In the genomic region with DNA sequence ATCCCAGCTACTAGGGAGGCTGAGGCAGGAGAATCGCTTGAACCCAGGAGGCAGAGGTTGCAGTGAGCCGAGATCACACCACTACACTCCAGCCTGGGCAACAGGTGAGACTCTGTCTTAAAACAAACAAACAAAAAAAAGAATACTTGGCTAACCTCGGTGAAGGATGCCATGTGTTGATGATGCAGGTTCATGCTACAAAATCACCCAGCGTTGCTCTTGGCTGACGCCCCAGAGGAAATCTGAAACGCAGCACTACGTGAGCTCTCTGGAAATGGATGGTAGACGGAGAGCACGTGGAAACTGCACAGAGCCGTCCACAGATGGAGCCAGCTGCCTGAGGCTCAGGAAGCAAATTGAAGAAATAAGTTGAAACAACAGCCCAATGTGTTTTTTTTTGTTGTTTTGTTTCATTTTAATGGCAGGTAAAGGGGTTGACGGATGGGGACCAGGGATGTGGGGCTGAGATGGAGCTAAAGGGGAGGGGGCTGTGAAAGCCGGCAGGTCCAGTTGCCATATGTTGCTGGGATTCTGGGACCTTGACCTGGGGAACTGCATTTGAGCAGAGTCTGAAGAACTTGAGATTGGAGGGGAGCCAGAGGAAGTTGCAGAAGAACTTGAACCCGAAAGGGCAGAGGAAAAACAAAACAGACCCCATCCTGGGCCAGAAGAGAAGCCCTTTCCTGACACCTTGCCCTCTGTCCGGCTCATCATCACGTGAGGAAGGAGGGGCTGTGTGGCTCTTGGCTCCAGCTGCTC, we compare ENCODE assay signal across 8 cellular contexts. TPM values are rescaled to one million over a fixed set of nuclear protein-coding genes. Genes with fewer than 3 reads are reported as not detected.
DNase-seq lines count a peak whose midpoint lies in the region; ATAC-seq and TF ChIP-seq lines count a peak whose summit lies in the region.

No MANE protein-coding gene starts in this region.

- peak overlapping the region in 2 of 4 donors; percentile 28 to 48 for H3K27ac ChIP-seq in body of pancreas

- ATAC-seq in GM21447 (IDR thresholded peaks at IDR 0.05; ENCODE audit: unreplicated experiment) (peak; percentile 73), body of pancreas (peak; percentile 87), HG02970 (IDR thresholded peaks at IDR 0.05; ENCODE audit: low FRiP score, unreplicated experiment) (no peak)

- no peak for TF ChIP-seq POLR2A in body of pancreas (IDR thresholded peaks at IDR 0.05)

- H3K4me1 ChIP-seq in body of pancreas = peaks cover 10% of the 10 kb centered on the region

- H3K4me3 ChIP-seq in body of pancreas = no peak overlapping the region

- no peaks in the 10 kb centered on the region for H3K36me3 ChIP-seq in body of pancreas (replicated peaks in 1 of 2; ENCODE audit: insufficient read depth in 1 of 2, low read depth in 2 of 2)

- H3K9me3 ChIP-seq in body of pancreas = no peaks in the 10 kb centered on the region

- no peaks in the 10 kb centered on the region for H3K27me3 ChIP-seq in body of pancreas

- TF ChIP-seq CTCF in body of pancreas (IDR thresholded peaks at IDR 0.05) = peak in 5 of 7 experiments; percentile 11 to 34 (median 30)

- DNase-seq in Daoy (ENCODE audit: low read depth) = peak; percentile 46
- DNase-seq in NCI-H2171 treated with DMSO at 0.1 percent for 48 hours (lab: John Stamatoyannopoulos, UW) = peak; percentile 99
- DNase-seq in body of pancreas = peak; percentile 55 to 74 (median 62)
- peak; percentile 79 to 86 for DNase-seq in lung microvascular endothelial cell (ENCODE audit: low read depth in 2 of 2)
- no peak for DNase-seq in GDM1 (lab: John Stamatoyannopoulos, UW)
- DNase-seq in hippocampal formation (lab: John Stamatoyannopoulos, UW) = no peak

- 18 to 22% methylated on average over 15 of the region's 15 CpGs for WGBS in body of pancreas, 2 donors

- intact Hi-C loops in body of pancreas (cut with DNase I) = no loop called here

RNA-seq across cellular contexts. Expression of a gene that starts 12.8 kb away (rescaled TPM):
- total RNA-seq in Daoy (2014; rRNA removed; shearing (Covaris generic)) = 11.5 and 14.2 TPM in 2 replicates
- total RNA-seq in body of pancreas (10 to 100 TPM in 1 of 2 donors, 1 to 10 TPM in 1; 8.6 to 11.9 TPM), lung microvascular endothelial cell (10.1 and 10.5 TPM in 2 replicates)

RNA-seq across cellular contexts. Expression of a gene that starts 15.1 kb away (rescaled TPM):
- not detected in 2 replicates for total RNA-seq in Daoy (2014; rRNA removed; shearing (Covaris generic))
- total RNA-seq in body of pancreas (not detected), lung microvascular endothelial cell (not detected in 2 replicates)

Comparison
In these comparisons a context has a peak if more than half of its experiments do, and no peak if none do; other contexts are left out.
1. DNase-seq: peak in Daoy (single experiment), NCI-H2171 treated with DMSO at 0.1 percent for 48 hours (single experiment), body of pancreas (4 of 4) and lung microvascular endothelial cell (2 of 2); none in GDM1 (single experiment) and hippocampal formation (0 of 2).